In the genomic region with DNA sequence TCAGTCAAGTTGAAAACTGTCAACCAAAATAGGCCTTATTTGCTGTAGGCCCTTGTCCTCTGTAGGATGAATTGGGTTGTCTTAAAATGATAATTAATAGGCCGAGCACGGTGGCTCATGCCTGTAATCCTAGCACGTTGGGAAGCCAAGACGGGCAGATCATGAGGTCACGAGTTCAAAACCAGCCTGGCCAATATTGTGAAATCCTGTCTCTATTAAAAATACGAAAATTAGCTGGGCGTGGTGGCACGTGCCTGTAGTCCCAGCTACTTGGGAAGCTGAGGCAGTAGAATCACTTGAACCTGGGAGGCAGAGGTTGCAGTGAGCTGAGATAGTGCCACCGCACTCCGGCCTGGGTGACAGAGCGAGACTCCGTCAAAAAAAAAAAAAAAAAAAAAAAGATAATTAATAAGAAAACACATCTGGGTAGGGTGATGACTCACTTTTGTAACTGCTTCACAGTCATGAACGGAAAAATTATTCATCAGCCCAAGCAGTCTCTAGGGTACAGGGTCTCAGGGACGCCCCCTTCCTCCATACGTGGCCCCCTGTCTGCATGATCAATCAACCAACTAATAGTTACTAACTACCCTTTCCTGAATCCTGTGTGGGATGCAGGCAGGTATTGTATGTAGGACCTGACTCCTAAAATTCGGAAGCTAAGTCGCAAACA, we compare ENCODE assay signal across 17 cellular contexts.
A peak's percentile ranks its signal among the peaks of the same experiment; 100 is the strongest.
DNase-seq lines count a peak whose midpoint lies in the region; ATAC-seq, FAIRE-seq and TF ChIP-seq lines count a peak whose summit lies in the region.
"Had no signal": no experiment of that assay in that cellular context is flagged by ENCODE, and none has a peak within 500 bp of the region (broad histone marks: within the 10 kb centered on the region; RNA-seq: fewer than 3 reads in every experiment).

No MANE protein-coding gene starts in this region.

- no peak for TF ChIP-seq CTCF in smooth muscle cell (IDR thresholded peaks at IDR 0.05; ENCODE audit: borderline replicate concordance, insufficient read depth, poor library complexity, severe bottlenecking)
- no peak for TF ChIP-seq CTCF in coronary artery (IDR thresholded peaks at IDR 0.05)

- H3K27ac ChIP-seq in GM23248 (no peak overlapping the region), smooth muscle cell (ENCODE audit: low read depth) (peak overlapping the region; percentile 59), coronary artery (peak overlapping the region in 1 of 2 donors; percentile 62)
- H3K27ac ChIP-seq: thoracic aorta had no signal

- H4K20me1 ChIP-seq in GM23248 (ENCODE audit: insufficient read depth) = no peaks in the 10 kb centered on the region
- H4K20me1 ChIP-seq in smooth muscle cell (ENCODE audit: low read depth) = peaks cover 100% of the 10 kb centered on the region

- H3K79me2 ChIP-seq in GM23248 (ENCODE audit: insufficient read depth) (no peaks in the 10 kb centered on the region), smooth muscle cell (ENCODE audit: low read depth) (peaks cover 91% of the 10 kb centered on the region)

- H3K27me3 ChIP-seq in GM23248 (replicated peaks; ENCODE audit: insufficient read depth) (no peaks in the 10 kb centered on the region), smooth muscle cell (ENCODE audit: low read depth) (no peaks in the 10 kb centered on the region)

- WGBS in GM23248 (ENCODE audit: low coverage in 1 of 2, low lambda C conversion rate in 2 of 2, missing lambda C conversion rate in 2 of 2), 2 experiments = 27% methylated on average over 16 to 17 of the region's 17 CpGs
- WGBS in smooth muscle cell (ENCODE audit: low lambda C conversion rate) = 75% methylated on average over 17 of the region's 17 CpGs

- H3K4me1 ChIP-seq in GM23248 (ENCODE audit: insufficient read depth) (peaks cover 5% of the 10 kb centered on the region; the same call in 1 of the 2 replicates), smooth muscle cell (ENCODE audit: low read depth) (peaks cover under 1% of the 10 kb centered on the region)

- H3K9me2 ChIP-seq in GM23248 (ENCODE audit: insufficient read depth) = no peaks in the 10 kb centered on the region

- no peak for FAIRE-seq in RCC 7860 (lab: Jason Lieb, UNC)

- H3F3A ChIP-seq in GM23248 (ENCODE audit: insufficient read depth) (no peaks in the 10 kb centered on the region), smooth muscle cell (ENCODE audit: low read depth) (no peaks in the 10 kb centered on the region)

- H2AFZ ChIP-seq in GM23248 (no peak overlapping the region), smooth muscle cell (ENCODE audit: low read depth) (no peak overlapping the region)

- peak; percentile 34 for ATAC-seq in GM18858 (IDR thresholded peaks at IDR 0.05; ENCODE audit: unreplicated experiment)
- no peak for ATAC-seq in central memory CD8-positive, alpha-beta T cell (replicated peaks; ENCODE audit: extremely low read depth, poor library complexity, severe bottlenecking)
- no peak for ATAC-seq in GM21381 (IDR thresholded peaks at IDR 0.05; ENCODE audit: unreplicated experiment)
- ATAC-seq: PC-3 had no signal

- DNase-seq in GM23248 (peak; percentile 71), smooth muscle cell (lab: John Stamatoyannopoulos, UW; ENCODE audit: unreplicated experiment) (no peak), RCC 7860 (ENCODE audit: low spot score) (no peak), KBM-7 (no peak), coronary artery (ENCODE audit: low spot score) (no peak)
- no peak for DNase-seq in central memory CD8-positive, alpha-beta T cell (ENCODE audit: low spot score in 2 of 2)
- DNase-seq: activated CD4-positive, alpha-beta T cell treated with anti-CD3 and anti-CD28 coated beads, Interleukin-2, amount 50 U/mL, for 1 hour; caudate nucleus; erythroblast; NCI-H2227 treated with DMSO at 0.1 percent for 48 hours; PC-3; retina had no signal

- H3K36me3 Mint-ChIP-seq in central memory CD8-positive, alpha-beta T cell (ENCODE audit: insufficient read depth) = peaks cover 5% of the 10 kb centered on the region

- H3K27me3 Mint-ChIP-seq in central memory CD8-positive, alpha-beta T cell = no peaks in the 10 kb centered on the region

- H3K27ac Mint-ChIP-seq in central memory CD8-positive, alpha-beta T cell (ENCODE audit: low read depth) = peak overlapping the region; percentile 4
- H3K27ac Mint-ChIP-seq: activated T-helper 2 cell treated with anti-CD3 and anti-CD28 coated beads, Interferon-gamma antibody, Interleukin-2, Interleukin-4, amounts not matched to agents 10 μg/mL and 5 μg/mL and 100 μg/mL, durations not matched to agents 14 hours and 24 hours and 36 hours; T-helper 1 cell treated with Interleukin-12 subunit alpha and Interleukin-12 subunit beta and Interleukin-4 antibody, amounts not matched to agents 30 μg/mL and 1 μg/mL, for 36 hours had no signal

- H3K4me3 ChIP-seq in GM23248 (no peak overlapping the region), smooth muscle cell (no peak overlapping the region), coronary artery (no peak overlapping the region)
- H3K4me3 ChIP-seq: thoracic aorta had no signal

- no peak overlapping the region for H3K4me2 ChIP-seq in GM23248 (ENCODE audit: unreplicated experiment)
- H3K4me2 ChIP-seq in smooth muscle cell = peak overlapping the region; percentile 13

- H3K9ac ChIP-seq in GM23248 (no peak overlapping the region), smooth muscle cell (ENCODE audit: low read depth) (no peak overlapping the region)

- in situ Hi-C loops in GM23248 (cut with MboI) = no loop called here
- in situ Hi-C loops in KBM-7 (cut with MboI; ENCODE audit: low pct_unique_long_range_greater_than_20kb, low sequenced_read_pairs) = no loop called here

- H3K36me3 ChIP-seq in GM23248 (ENCODE audit: low read depth) = no peaks in the 10 kb centered on the region
- no peaks in the 10 kb centered on the region for H3K36me3 ChIP-seq in smooth muscle cell (ENCODE audit: low read depth)
- H3K36me3 ChIP-seq: thoracic aorta had no signal

- no peaks in the 10 kb centered on the region for H3K9me3 Mint-ChIP-seq in central memory CD8-positive, alpha-beta T cell
- H3K9me3 Mint-ChIP-seq: activated T-helper 2 cell treated with anti-CD3 and anti-CD28 coated beads, Interferon-gamma antibody, Interleukin-2, Interleukin-4, amounts not matched to agents 10 μg/mL and 5 μg/mL and 100 μg/mL, durations not matched to agents 14 hours and 24 hours and 36 hours; T-helper 1 cell treated with Interleukin-12 subunit alpha and Interleukin-12 subunit beta and Interleukin-4 antibody, amounts not matched to agents 30 μg/mL and 1 μg/mL, for 36 hours had no signal

- no peak overlapping the region for H3K4me3 Mint-ChIP-seq in central memory CD8-positive, alpha-beta T cell
- H3K4me3 Mint-ChIP-seq: T-helper 1 cell treated with Interleukin-12 subunit alpha and Interleukin-12 subunit beta and Interleukin-4 antibody, amounts not matched to agents 30 μg/mL and 1 μg/mL, for 36 hours had no signal

- H3K9me3 ChIP-seq in GM23248 (ENCODE audit: low read depth) = no peaks in the 10 kb centered on the region
- H3K9me3 ChIP-seq in smooth muscle cell (replicated peaks; ENCODE audit: low read depth) = no peaks in the 10 kb centered on the region
- H3K9me3 ChIP-seq: thoracic aorta had no signal

- H3K4me1 Mint-ChIP-seq in central memory CD8-positive, alpha-beta T cell = peaks cover 37% of the 10 kb centered on the region
